29 cellular contexts compared by ENCODE assay signal in the genomic region with DNA sequence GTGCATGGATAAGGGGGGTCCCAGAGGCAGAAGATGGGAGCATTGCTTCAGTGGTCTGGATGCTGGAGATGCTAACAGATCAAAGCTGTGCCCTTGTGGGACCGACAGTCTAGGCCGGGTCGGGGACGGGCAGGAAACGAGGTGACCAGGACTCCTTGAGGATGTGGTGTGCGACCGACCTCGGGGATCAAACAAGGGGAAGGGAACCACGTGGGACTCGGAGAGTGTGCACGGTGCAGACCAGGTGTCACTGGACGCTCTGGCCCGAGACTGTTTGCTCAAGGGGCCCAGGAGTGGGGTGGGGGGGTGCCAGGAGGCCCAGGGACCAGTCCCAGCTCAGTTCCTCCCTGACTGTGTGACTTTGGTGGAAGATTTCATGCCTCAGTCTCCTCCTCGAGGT. TPM values are rescaled to one million over a fixed set of nuclear protein-coding genes. Genes with fewer than 3 reads are reported as not detected.
DNase-seq lines count a peak whose midpoint lies in the region; ATAC-seq, FAIRE-seq and TF ChIP-seq lines count a peak whose summit lies in the region.
"Had no signal": no experiment of that assay in that cellular context is flagged by ENCODE, and none has a peak within 500 bp of the region (broad histone marks: within the 10 kb centered on the region; RNA-seq: fewer than 3 reads in every experiment).

No MANE protein-coding gene starts in this region.

- no peak for FAIRE-seq in HepG2 (lab: Jason Lieb, UNC)
- FAIRE-seq: TTC549 had no signal

- WGBS in heart left ventricle, 4 donors = 53 to 61% (median 59%) methylated on average over 14 of the region's 14 CpGs
- 20% methylated on average over 13 of the region's 14 CpGs for WGBS in HepG2 (ENCODE audit: low lambda C conversion rate)
- 49% methylated on average over 14 of the region's 14 CpGs for WGBS in urinary bladder

- peaks cover 5% of the 10 kb centered on the region for H3K79me2 ChIP-seq in HepG2 (ENCODE audit: insufficient read depth, low read length)

- in situ Hi-C loops in HepG2 (cut with HindIII; ENCODE audit: extremely low pct_ligation_motif_present, low pct_unique_long_range_greater_than_20kb) (no loop called here), gastrocnemius medialis (cut with MboI; ENCODE audit: low sequenced_read_pairs in 4 of 4) (loop anchor here in 2 of 4 donors (10.0 kb wide), 1 partner anchor 52 kb away; no protein-coding TSS in a partner anchor)

- H3K27ac ChIP-seq in left ventricle myocardium inferior (replicated peaks) = peak overlapping the region; percentile 89
- peak overlapping the region in 5 of 12 donors; percentile 7 to 100 (median 96) for H3K27ac ChIP-seq in heart left ventricle
- H3K27ac ChIP-seq in HepG2 (ENCODE audit: extremely low read length, insufficient read depth, low read length) = no peak overlapping the region
- peak overlapping the region; percentile 98 to 100 (median 98) for H3K27ac ChIP-seq in gastrocnemius medialis
- peak overlapping the region; percentile 50 for H3K27ac ChIP-seq in urinary bladder (ENCODE audit: low read depth)
- H3K27ac ChIP-seq: brain microvascular endothelial cell, foreskin keratinocyte, SJSA1 had no signal

- H2AFZ ChIP-seq in HepG2 (ENCODE audit: low read length) = no peak overlapping the region

- H3K4me3 ChIP-seq in left ventricle myocardium inferior = no peak overlapping the region
- no peak overlapping the region for H3K4me3 ChIP-seq in heart left ventricle
- no peak overlapping the region for H3K4me3 ChIP-seq in HepG2 (replicated peaks in 1 of 3; ENCODE audit: insufficient read depth in 1 of 3, low read depth in 2 of 3, low read length in 3 of 3)
- H3K4me3 ChIP-seq in gastrocnemius medialis = no peak overlapping the region
- H3K4me3 ChIP-seq in urinary bladder (ENCODE audit: low read depth, low read length) = no peak overlapping the region
- H3K4me3 ChIP-seq: left lung, Peyer's patch, SJSA1 had no signal

- H3K4me1 ChIP-seq in left ventricle myocardium inferior (peaks cover 85% of the 10 kb centered on the region), heart left ventricle (peaks cover 0 to 75% (median 43%) of the 10 kb centered on the region in 12 donors), HepG2 (ENCODE audit: insufficient read depth, low read length) (peaks cover 32% of the 10 kb centered on the region), gastrocnemius medialis (peaks cover 49 to 62% of the 10 kb centered on the region in 2 donors), urinary bladder (ENCODE audit: insufficient read depth) (no peaks in the 10 kb centered on the region)
- H3K4me1 ChIP-seq: foreskin keratinocyte had no signal

- TF ChIP-seq EP300 in HepG2 (IDR thresholded peaks at IDR 0.05; ENCODE audit: low read depth in 2 of 2, low read length in 2 of 2) (0 out of 4 replicates have a peak, but pooled peaks of 1 of the 2 experiments have one; percentile 10), HepG2 (CRISPR knock-in tag; IDR thresholded peaks at IDR 0.05; ENCODE audit: borderline replicate concordance) (no peak)

- no peaks in the 10 kb centered on the region for H3K27me3 ChIP-seq in left ventricle myocardium inferior (ENCODE audit: low read depth)
- H3K27me3 ChIP-seq in heart left ventricle = no peaks in the 10 kb centered on the region
- H3K27me3 ChIP-seq in HepG2 (ENCODE audit: control insufficient read depth in 1 of 2, insufficient read depth in 2 of 2, low read length in 2 of 2) = no peaks in the 10 kb centered on the region
- H3K27me3 ChIP-seq in gastrocnemius medialis = no peaks in the 10 kb centered on the region
- H3K27me3 ChIP-seq: brain microvascular endothelial cell, foreskin keratinocyte, left lung, Peyer's patch, SJSA1 had no signal

- CTCF ChIA-PET in HepG2 (lab: Yijun Ruan, JAX; ENCODE audit: low intra/inter-chr PET ratio, low total read pairs) = no interaction called here

- H3K36me3 ChIP-seq in left ventricle myocardium inferior (no peaks in the 10 kb centered on the region), heart left ventricle (peaks cover 0 to 5% (median 0%) of the 10 kb centered on the region in 9 donors), HepG2 (replicated peaks in 1 of 2; ENCODE audit: control insufficient read depth in 1 of 2, insufficient read depth in 2 of 2, low read length in 2 of 2) (no peaks in the 10 kb centered on the region), gastrocnemius medialis (no peaks in the 10 kb centered on the region), urinary bladder (ENCODE audit: insufficient read depth) (no peaks in the 10 kb centered on the region)
- H3K36me3 ChIP-seq: brain microvascular endothelial cell, left lung, Peyer's patch had no signal

- DNase-seq in left ventricle myocardium inferior = no peak
- no peak for DNase-seq in heart left ventricle
- DNase-seq in HepG2 (ENCODE audit: low spot score) = no peak
- no peak for DNase-seq in gastrocnemius medialis
- no peak for DNase-seq in OCI-M2 (lab: John Stamatoyannopoulos, UW; ENCODE audit: unreplicated experiment)
- DNase-seq in stimulated activated CD4-positive, alpha-beta T cell treated with anti-CD3 and anti-CD28 coated beads, Interleukin-2, amount 100 ng/mL, for 24 hours = no peak
- DNase-seq in nucleus accumbens (lab: John Stamatoyannopoulos, UW) = no peak
- DNase-seq: activated CD4-positive, CD25-positive, alpha-beta regulatory T cell treated with anti-CD3 and anti-CD28 coated beads, Interleukin-2, amount 50 U/mL, for 72 hours; activated CD8-positive, alpha-beta T cell treated with anti-CD3 and anti-CD28 coated beads for 36 hours; activated gamma-delta T cell; activated T-cell treated with anti-CD3 and anti-CD28 coated beads for 4 hours; brain microvascular endothelial cell; DMS79; effector CD8-positive, alpha-beta T cell; foreskin keratinocyte; GF-D8; hippocampal formation; immature natural killer cell; left lung; NCI-H510A; nephron progenitor cell; NK-92 treated with Interleukin-12 subunit alpha and Interleukin-12 subunit beta, amount 100 ng/mL, for 24 hours; Peyer's patch; stimulated activated CD4-positive, alpha-beta T cell treated with anti-CD3 and anti-CD28 coated beads, Interleukin-4, amount 100 ng/mL, for 1 hour; stimulated activated naive B cell treated with anti-CD40 and anti-IgM and Interleukin-4, amounts not matched to agents 10 μg/mL and 1 μg/mL and 100 μg/mL, for 72 hours; T-helper 1 cell had no signal

- ATAC-seq in heart left ventricle = no peak
- ATAC-seq in HepG2 = 0 out of 3 replicates have a peak, but pooled peaks have one; percentile 20
- ATAC-seq in gastrocnemius medialis = no peak
- ATAC-seq: activated CD8-positive, alpha-beta T cell treated with anti-CD3 and anti-CD28 coated beads for 36 hours; foreskin keratinocyte; left lung; stimulated activated naive B cell treated with anti-CD40 and anti-IgM and Interleukin-4, amounts not matched to agents 10 μg/mL and 1 μg/mL and 100 μg/mL, for 72 hours had no signal

- 0 out of 2 replicates have a peak overlapping the region, but pooled peaks have one; percentile 4 for H3K4me2 ChIP-seq in HepG2 (ENCODE audit: low read depth, low read length)

- no peak for TF ChIP-seq CTCF in left ventricle myocardium inferior (IDR thresholded peaks at IDR 0.05; ENCODE audit: borderline replicate concordance)
- TF ChIP-seq CTCF in heart left ventricle (IDR thresholded peaks at IDR 0.05) = no peak
- no peak for TF ChIP-seq CTCF in HepG2 (CRISPR knock-in tag; IDR thresholded peaks at IDR 0.05)
- TF ChIP-seq CTCF in gastrocnemius medialis (IDR thresholded peaks at IDR 0.05 in 4 of 5, conservative IDR thresholded peaks at IDR 0.05 in 1 of 5) = no peak

- TF ChIP-seq POLR2A in heart left ventricle (IDR thresholded peaks at IDR 0.05) (no peak), HepG2 (IDR thresholded peaks at IDR 0.05; ENCODE audit: insufficient read depth in 1 of 2, low read depth in 2 of 2, low read length in 2 of 2) (no peak), gastrocnemius medialis (IDR thresholded peaks at IDR 0.05) (peak in 1 of 2 donors; percentile 14)

- intact Hi-C loops in left ventricle myocardium inferior (cut with micrococcal nuclease) (no loop called here), heart left ventricle (cut with DNase I) (no loop called here), HepG2 (cut with micrococcal nuclease; ENCODE audit: unreplicated experiment) (no loop called here), gastrocnemius medialis (cut with DNase I; ENCODE audit: low total_unique reads) (loop anchor here (10.0 kb wide), 1 partner anchor 1308 kb away; no protein-coding TSS in a partner anchor)

- no peak overlapping the region for H3K9ac ChIP-seq in HepG2 (ENCODE audit: insufficient read depth, low read depth, low read length)

- H3K9me3 ChIP-seq in left ventricle myocardium inferior (replicated peaks) (no peaks in the 10 kb centered on the region), heart left ventricle (no peaks in the 10 kb centered on the region), HepG2 (ENCODE audit: low read length) (no peaks in the 10 kb centered on the region), gastrocnemius medialis (no peaks in the 10 kb centered on the region)
- H3K9me3 ChIP-seq: left lung, Peyer's patch, SJSA1 had no signal

- H4K20me1 ChIP-seq in HepG2 (ENCODE audit: insufficient read depth, low read length) = no peaks in the 10 kb centered on the region

- TF ChIP-seq RAD21 in HepG2 (CRISPR knock-in tag; IDR thresholded peaks at IDR 0.05) = no peak

- BruUV-seq in HepG2 (replicated peaks; lab: Mats Ljungman, UMichigan) = no TSS peak

- POLR2A ChIA-PET in HepG2 (lab: Yijun Ruan, JAX) = no interaction called here

RNA-seq across cellular contexts. Expression of a gene that starts 6.0 kb away (rescaled TPM):
- 145 TPM for total RNA-seq in left ventricle myocardium inferior
- total RNA-seq in heart left ventricle = 100 to 1,000 TPM; 107 to 267 (median 155) TPM
- polyA plus RNA-seq in heart left ventricle = 100 to 1,000 TPM; 159 to 192 TPM
- 2.5 and 2.9 TPM in 2 replicates for total RNA-seq in HepG2 (2016; rRNA removed; fragmentation: Illumina TruSeq; extraction: Trizol)
- total RNA-seq in HepG2 (2016; cell fraction: cytosol; rRNA removed; fragmentation: Illumina TruSeq; extraction: Trizol; ENCODE audit: low read depth) = 2.9 and 3.0 TPM in 2 replicates
- 3.0 and 3.2 TPM in 2 replicates for total RNA-seq in HepG2 (2016; cell fraction: insoluble cytoplasmic fraction; rRNA removed; fragmentation: Illumina TruSeq; extraction: Trizol)
- 2.5 and 2.9 TPM in 2 replicates for total RNA-seq in HepG2 (2016; cell fraction: membrane; rRNA removed; fragmentation: Illumina TruSeq; extraction: Trizol)
- 3.8 and 5.6 TPM in 2 replicates for total RNA-seq in HepG2 (2016; cell fraction: nucleus; rRNA removed; fragmentation: Illumina TruSeq; extraction: Trizol)
- 1.3 and 1.6 TPM in 2 replicates for polyA plus RNA-seq in HepG2 (2011; rRNA removed)
- polyA plus RNA-seq in HepG2 (2011; cell fraction: cytosol; rRNA removed) = 0.71 and 0.79 TPM in 2 replicates
- polyA plus RNA-seq in HepG2 (2011; cell fraction: nucleus; rRNA removed) = 5.1 and 8.1 TPM in 2 replicates
- 5.9 and 8.4 TPM in 2 replicates for polyA plus RNA-seq in HepG2 (2012)
- polyA plus RNA-seq in HepG2 (2016; cell fraction: cytosol; fragmentation: Illumina TruSeq; extraction: Trizol; ENCODE audit: low read depth) = 1.1 and 1.4 TPM in 2 replicates
- 8.2 and 9.6 TPM in 2 replicates for polyA plus RNA-seq in HepG2 (2016; cell fraction: insoluble cytoplasmic fraction; fragmentation: Illumina TruSeq; extraction: Trizol; ENCODE audit: low read depth)
- polyA plus RNA-seq in HepG2 (2016; cell fraction: membrane; fragmentation: Illumina TruSeq; extraction: Trizol; ENCODE audit: low read depth) = 4.6 and 4.8 TPM in 2 replicates
- 7.4 and 9.8 TPM in 2 replicates for polyA plus RNA-seq in HepG2 (2016; cell fraction: nucleus; fragmentation: Illumina TruSeq; extraction: Trizol; ENCODE audit: insufficient read depth, low read depth)
- 5.3 and 16.7 TPM in 2 replicates for polyA minus RNA-seq in HepG2 (2011; rRNA and poly(A)+ RNA removed; ENCODE audit: low replicate concordance)
- 5.2 and 5.4 TPM in 2 replicates for polyA minus RNA-seq in HepG2 (2011; cell fraction: cytosol; rRNA and poly(A)+ RNA removed)
- 5.1 and 5.3 TPM in 2 replicates for polyA minus RNA-seq in HepG2 (2011; cell fraction: nucleus; rRNA and poly(A)+ RNA removed)
- total RNA-seq in gastrocnemius medialis = 100 to 1,000 TPM in 3 of 4 donors, 10 to 100 TPM in 1; 90.2 to 403 (median 348) TPM
- 26.4 TPM for total RNA-seq in urinary bladder
- polyA plus RNA-seq in urinary bladder = 112 TPM
